Comparison of ENCODE assay signal across 8 cellular contexts in genomic region chr12:49110191-49111155, GRCh38. TPM values are rescaled to one million over a fixed set of nuclear protein-coding genes. Genes with fewer than 3 reads are reported as not detected.
DNase-seq lines count a peak whose midpoint lies in the region; ATAC-seq and TF ChIP-seq lines count a peak whose summit lies in the region.

Gene LMBR1L (minus strand): TSS chr12:49110847. CDS start chr12:49110555, 292 bp downstream.

- ATAC-seq in GM19023 (IDR thresholded peaks at IDR 0.05; ENCODE audit: unreplicated experiment) (peak; percentile 98), HG03280 (IDR thresholded peaks at IDR 0.05; ENCODE audit: unreplicated experiment) (peak; percentile 98)

- no peaks in the 10 kb centered on the region for H3K27me3 ChIP-seq in spleen (replicated peaks in 1 of 7)

- WGBS in spleen, 5 donors, result 0 to 1% (median 0%) methylated on average over 51 to 65 of the region's 65 CpGs

- H3K27ac ChIP-seq in spleen, result peak within 1 kb of the TSS; percentile 96 to 98 (median 96)

- intact Hi-C loops in spleen (cut with DNase I; ENCODE audit: low total_unique reads), result no loop called here

- TF ChIP-seq POLR2A in spleen (IDR thresholded peaks at IDR 0.05), result peak in 2 of 3 donors; percentile 36 to 76

- H3K4me3 ChIP-seq in AG10803 (ENCODE audit: low read length) (peak within 1 kb of the TSS; percentile 90), spleen (peak within 1 kb of the TSS; percentile 65 to 94 (median 82))

- TF ChIP-seq CTCF in AG10803 (conservative IDR thresholded peaks at IDR 0.05; ENCODE audit: low read length) (peak; percentile 55), spleen (IDR thresholded peaks at IDR 0.05 in 8 of 11, conservative IDR thresholded peaks at IDR 0.05 in 3 of 11) (peak; percentile 44 to 92 (median 80))

- H3K4me1 ChIP-seq in spleen, result peaks cover 16 to 58% (median 49%) of the 10 kb centered on the region in 6 donors

- H3K36me3 ChIP-seq in spleen, result peaks cover 0 to 18% (median 12%) of the 10 kb centered on the region in 6 donors

- H3K9me3 ChIP-seq in spleen, result no peaks in the 10 kb centered on the region

- DNase-seq in AG10803 (ENCODE audit: low read depth) (peak; percentile 98), NCI-H345 treated with DMSO at 0.1 percent for 48 hours (lab: John Stamatoyannopoulos, UW; ENCODE audit: unreplicated experiment) (peak; percentile 35), inferior parietal cortex (ENCODE audit: extremely low spot score) (peak; percentile 99), spleen (peak; percentile 98)
- DNase-seq in activated CD4-positive, CD25-positive, alpha-beta regulatory T cell (lab: John Stamatoyannopoulos, UW), result peak; percentile 85 to 94 (median 92)
- peak; percentile 97 for DNase-seq in central memory CD4-positive, alpha-beta T cell

RNA-seq across cellular contexts. Expression of gene LMBR1L, which starts in this region (rescaled TPM):
- total RNA-seq in spleen, result 100 to 1,000 TPM in 2 of 7 donors, 10 to 100 TPM in 5; 60.3 to 108 (median 85.8) TPM
- polyA plus RNA-seq in spleen, result 10 to 100 TPM; 44.1 to 78.0 (median 61.2) TPM

Comparison
In these comparisons a context has a peak if more than half of its experiments do, and no peak if none do; other contexts are left out.
1. Peak in every context shown above with its lines: DNase-seq, ATAC-seq, H3K4me3 ChIP-seq and H3K27ac ChIP-seq.
2. DNase-seq: peak in every context shown above with its lines; median percentile 99 in inferior parietal cortex; 98 in AG10803; 98 in spleen; 97 in central memory CD4-positive, alpha-beta T cell; 92 in activated CD4-positive, CD25-positive, alpha-beta regulatory T cell; 35 in NCI-H345 treated with DMSO at 0.1 percent for 48 hours.